ENCODE assay signal across 1 cellular context in genomic region chr9:70477146-70477745, GRCh38.
TF ChIP-seq lines count a peak whose summit lies in the region.

No MANE protein-coding gene starts in this region.

TF ChIP-seq in HepG2, 621 proteins besides CTCF, POLR2A, EP300 and RAD21 (continued from another document):
- TF ChIP-seq, protein P1, sequence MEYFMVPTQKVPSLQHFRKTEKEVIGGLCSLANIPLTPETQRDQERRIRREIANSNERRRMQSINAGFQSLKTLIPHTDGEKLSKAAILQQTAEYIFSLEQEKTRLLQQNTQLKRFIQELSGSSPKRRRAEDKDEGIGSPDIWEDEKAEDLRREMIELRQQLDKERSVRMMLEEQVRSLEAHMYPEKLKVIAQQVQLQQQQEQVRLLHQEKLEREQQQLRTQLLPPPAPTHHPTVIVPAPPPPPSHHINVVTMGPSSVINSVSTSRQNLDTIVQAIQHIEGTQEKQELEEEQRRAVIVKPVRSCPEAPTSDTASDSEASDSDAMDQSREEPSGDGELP (IDR thresholded peaks at IDR 0.05; ENCODE audit: borderline replicate concordance, low read depth), result no peak
